In genomic region chr10:110860576-110861241, GRCh38 we compare ENCODE assay signal across 8 cellular contexts. TPM values are rescaled to one million over a fixed set of nuclear protein-coding genes. Genes with fewer than 3 reads are reported as not detected.
DNase-seq lines count a peak whose midpoint lies in the region; ATAC-seq and TF ChIP-seq lines count a peak whose summit lies in the region.

No MANE protein-coding gene starts in this region.

- H3K27me3 Mint-ChIP-seq in natural killer cell treated with Interleukin-12 subunit alpha and Interleukin-12 subunit beta and Interleukin-15 and Interleukin-18, amount 100 ng/mL, for 72 hours: no peaks in the 10 kb centered on the region

- peak; percentile 89 for DNase-seq in GM12864 (ENCODE audit: low read depth)
- DNase-seq in Jurkat, Clone E6-1 (ENCODE audit: low read depth, low spot score): peak; percentile 61
- no peak for DNase-seq in activated naive CD4-positive, alpha-beta T cell treated with anti-CD3 and anti-CD28 coated beads, Interleukin-2, amount 50 U/mL, for 72 hours (ENCODE audit: low spot score in 2 of 2)
- no peak for DNase-seq in natural killer cell treated with Interleukin-12 subunit alpha and Interleukin-12 subunit beta and Interleukin-15 and Interleukin-18, amount 100 ng/mL, for 72 hours (ENCODE audit: low spot score)
- DNase-seq in tibial artery: no peak
- no peak for DNase-seq in NCI-H1092 (lab: John Stamatoyannopoulos, UW)
- no peak for DNase-seq in iPS-NIHi11 (ENCODE audit: low spot score)

- peaks cover 61 to 68% of the 10 kb centered on the region in 2 donors for H3K4me1 Mint-ChIP-seq in natural killer cell treated with Interleukin-12 subunit alpha and Interleukin-12 subunit beta and Interleukin-15 and Interleukin-18, amount 100 ng/mL, for 72 hours (ENCODE audit: low read depth in 2 of 2)

- H3K36me3 Mint-ChIP-seq in activated naive CD4-positive, alpha-beta T cell treated with anti-CD3 and anti-CD28 coated beads, Interleukin-2, amount 50 U/mL, for 72 hours: peaks cover 22 to 31% of the 10 kb centered on the region in 2 donors
- no peaks in the 10 kb centered on the region for H3K36me3 Mint-ChIP-seq in natural killer cell treated with Interleukin-12 subunit alpha and Interleukin-12 subunit beta and Interleukin-15 and Interleukin-18, amount 100 ng/mL, for 72 hours

- H3K27ac ChIP-seq in tibial artery: no peak overlapping the region

- ATAC-seq in GM21390 (IDR thresholded peaks at IDR 0.05; ENCODE audit: unreplicated experiment): peak; percentile 56
- peak; percentile 52 to 66 for ATAC-seq in activated naive CD4-positive, alpha-beta T cell treated with anti-CD3 and anti-CD28 coated beads, Interleukin-2, amount 50 U/mL, for 72 hours
- ATAC-seq in natural killer cell treated with Interleukin-12 subunit alpha and Interleukin-12 subunit beta and Interleukin-15 and Interleukin-18, amount 100 ng/mL, for 72 hours: peak; percentile 64 to 77

- H3K27ac Mint-ChIP-seq in activated naive CD4-positive, alpha-beta T cell treated with anti-CD3 and anti-CD28 coated beads, Interleukin-2, amount 50 U/mL, for 72 hours: peak overlapping the region; percentile 95 to 98
- H3K27ac Mint-ChIP-seq in natural killer cell treated with Interleukin-12 subunit alpha and Interleukin-12 subunit beta and Interleukin-15 and Interleukin-18, amount 100 ng/mL, for 72 hours: peak overlapping the region; percentile 93 to 97

- no peak overlapping the region for H3K4me3 ChIP-seq in GM12864 (ENCODE audit: low read depth, low read length)
- no peak overlapping the region for H3K4me3 ChIP-seq in Jurkat, Clone E6-1 (ENCODE audit: low read length)
- no peak overlapping the region for H3K4me3 ChIP-seq in tibial artery

- H3K27me3 ChIP-seq in tibial artery: no peaks in the 10 kb centered on the region

- no peaks in the 10 kb centered on the region for H3K36me3 ChIP-seq in tibial artery

- H3K4me1 ChIP-seq in tibial artery: peaks cover 4 to 40% (median 16%) of the 10 kb centered on the region in 4 donors

- TF ChIP-seq CTCF in GM12864 (IDR thresholded peaks at IDR 0.05; ENCODE audit: low read depth, low read length, missing control alignments) (no peak), tibial artery (IDR thresholded peaks at IDR 0.05) (no peak)

- intact Hi-C loops in tibial artery (cut with DNase I; ENCODE audit: low total_unique reads): no loop called here

- peaks cover 0 to 19% of the 10 kb centered on the region in 2 donors for H3K9me3 Mint-ChIP-seq in activated naive CD4-positive, alpha-beta T cell treated with anti-CD3 and anti-CD28 coated beads, Interleukin-2, amount 50 U/mL, for 72 hours
- H3K9me3 Mint-ChIP-seq in natural killer cell treated with Interleukin-12 subunit alpha and Interleukin-12 subunit beta and Interleukin-15 and Interleukin-18, amount 100 ng/mL, for 72 hours: no peaks in the 10 kb centered on the region

- peak overlapping the region; percentile 61 for H3K4me3 Mint-ChIP-seq in natural killer cell treated with Interleukin-12 subunit alpha and Interleukin-12 subunit beta and Interleukin-15 and Interleukin-18, amount 100 ng/mL, for 72 hours

- H3K9me3 ChIP-seq in tibial artery: no peaks in the 10 kb centered on the region

RNA-seq across cellular contexts. Expression of gene PDCD4, which starts 11.0 kb away (rescaled TPM):
- polyA plus RNA-seq in Jurkat, Clone E6-1 (2012; ENCODE audit: insufficient read depth, insufficient read length): 66.6 TPM
- 100 to 1,000 TPM in 1 of 2 donors, 10 to 100 TPM in 1; 94.9 to 159 TPM for total RNA-seq in activated naive CD4-positive, alpha-beta T cell treated with anti-CD3 and anti-CD28 coated beads, Interleukin-2, amount 50 U/mL, for 72 hours
- 10 to 100 TPM; 36.7 to 48.6 TPM for total RNA-seq in natural killer cell treated with Interleukin-12 subunit alpha and Interleukin-12 subunit beta and Interleukin-15 and Interleukin-18, amount 100 ng/mL, for 72 hours

RNA-seq across cellular contexts. Expression of gene BBIP1, which starts 58.3 kb away (rescaled TPM):
- polyA plus RNA-seq in Jurkat, Clone E6-1 (2012; ENCODE audit: insufficient read depth, insufficient read length): 31.4 TPM
- total RNA-seq in activated naive CD4-positive, alpha-beta T cell treated with anti-CD3 and anti-CD28 coated beads, Interleukin-2, amount 50 U/mL, for 72 hours: 10 to 100 TPM; 32.1 to 51.8 TPM
- 10 to 100 TPM; 29.0 to 33.2 TPM for total RNA-seq in natural killer cell treated with Interleukin-12 subunit alpha and Interleukin-12 subunit beta and Interleukin-15 and Interleukin-18, amount 100 ng/mL, for 72 hours

RNA-seq across cellular contexts. Expression of gene SHOC2, which starts 58.7 kb away (rescaled TPM):
- polyA plus RNA-seq in Jurkat, Clone E6-1 (2012; ENCODE audit: insufficient read depth, insufficient read length): 15.2 TPM
- total RNA-seq in activated naive CD4-positive, alpha-beta T cell treated with anti-CD3 and anti-CD28 coated beads, Interleukin-2, amount 50 U/mL, for 72 hours: 10 to 100 TPM; 33.7 to 35.9 TPM
- total RNA-seq in natural killer cell treated with Interleukin-12 subunit alpha and Interleukin-12 subunit beta and Interleukin-15 and Interleukin-18, amount 100 ng/mL, for 72 hours: 10 to 100 TPM; 56.4 to 76.5 TPM

Comparison
In these comparisons a context has a peak if more than half of its experiments do, and no peak if none do; other contexts are left out.
1. DNase-seq: peak in GM12864 (single experiment) and Jurkat, Clone E6-1 (single experiment); none in activated naive CD4-positive, alpha-beta T cell treated with anti-CD3 and anti-CD28 coated beads, Interleukin-2, amount 50 U/mL, for 72 hours (0 of 2), natural killer cell treated with Interleukin-12 subunit alpha and Interleukin-12 subunit beta and Interleukin-15 and Interleukin-18, amount 100 ng/mL, for 72 hours (single experiment), tibial artery (0 of 2), NCI-H1092 (single experiment) and iPS-NIHi11 (single experiment).
2. Peak in every context shown above with its lines, with median percentiles within 50 percentile points of each other: ATAC-seq.